ENCODE assay signal across 9 cellular contexts in the genomic region with DNA sequence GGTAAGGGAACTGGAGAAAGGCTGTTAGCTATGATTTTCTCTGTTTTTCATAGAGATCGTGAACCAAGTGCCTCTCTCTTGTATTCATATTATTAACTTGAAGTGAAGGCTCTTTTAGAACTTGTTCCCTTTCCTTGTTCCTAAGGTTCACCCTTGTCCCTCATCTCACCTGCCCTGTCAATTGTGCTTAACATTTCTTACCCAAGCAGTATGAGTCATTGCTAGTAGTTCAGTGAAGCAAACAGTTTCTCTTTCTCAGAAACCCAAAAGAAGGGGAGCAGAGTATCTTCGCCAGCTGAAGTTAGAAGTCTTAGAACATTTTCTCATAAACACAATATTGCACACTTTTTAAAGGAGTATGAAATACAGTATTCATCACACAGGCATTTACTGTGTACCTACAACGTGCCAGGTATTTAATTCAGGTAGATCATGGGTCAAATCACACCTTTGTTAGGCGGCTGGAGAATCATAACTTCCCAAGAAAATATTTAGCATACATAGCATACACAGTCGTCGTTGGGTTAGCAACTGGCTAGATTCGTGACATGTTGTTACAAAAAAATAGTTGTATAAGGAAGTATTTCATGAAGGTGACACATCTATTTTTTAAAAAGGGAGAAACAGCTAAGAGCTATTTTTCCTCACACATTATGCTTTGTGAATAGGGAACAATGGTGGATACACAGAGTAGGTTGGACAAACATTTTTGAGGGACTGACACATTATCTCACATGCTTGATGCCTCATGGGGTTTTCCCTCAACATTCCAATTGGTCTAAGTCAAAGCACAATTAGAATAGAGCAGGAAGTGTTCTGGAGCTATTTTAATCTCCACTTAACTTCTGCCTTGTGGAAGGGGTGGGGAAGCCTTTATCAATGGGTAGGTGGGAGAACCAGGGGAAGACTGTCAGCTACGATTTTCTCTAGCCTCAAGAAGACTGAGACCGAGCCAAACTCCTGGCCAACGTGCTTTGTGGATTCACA. TPM values are rescaled to one million over a fixed set of nuclear protein-coding genes. Genes with fewer than 3 reads are reported as not detected.
DNase-seq lines count a peak whose midpoint lies in the region; ATAC-seq and TF ChIP-seq lines count a peak whose summit lies in the region.
"Had no signal": no experiment of that assay in that cellular context is flagged by ENCODE, and none has a peak within 500 bp of the region (broad histone marks: within the 10 kb centered on the region; RNA-seq: fewer than 3 reads in every experiment).

No MANE protein-coding gene starts in this region.

- peaks cover 34% of the 10 kb centered on the region for H3K4me1 ChIP-seq in HUES48 (ENCODE audit: control insufficient read depth, insufficient read depth, low read length)
- no peaks in the 10 kb centered on the region for H3K4me1 ChIP-seq in body of pancreas

- H3K27me3 Mint-ChIP-seq in memory B cell: no peaks in the 10 kb centered on the region

- DNase-seq in GM10266 (ENCODE audit: extremely low spot score): peak; percentile 20
- DNase-seq in body of pancreas: peak in 1 of 4 donors; percentile 8
- peak in 1 of 2 donors; percentile 28 for DNase-seq in memory B cell (ENCODE audit: low spot score in 2 of 2)
- DNase-seq in stimulated activated CD8-positive, alpha-beta memory T cell treated with anti-CD3 and anti-CD28 coated beads, Interleukin-4, amount 100 ng/mL, for 48 hours: no peak
- no peak for DNase-seq in inferior parietal cortex (ENCODE audit: extremely low spot score)
- no peak for DNase-seq in GOT3 (lab: John Stamatoyannopoulos, UW)

- no peaks in the 10 kb centered on the region for H3K9me3 ChIP-seq in HUES48 (ENCODE audit: control insufficient read depth, insufficient read depth, low read length)
- no peaks in the 10 kb centered on the region for H3K9me3 ChIP-seq in body of pancreas

- peak overlapping the region; percentile 93 for H3K27ac ChIP-seq in HUES48 (ENCODE audit: low read depth, low read length)
- H3K27ac ChIP-seq in body of pancreas: peak overlapping the region in 3 of 4 donors; percentile 42 to 76 (median 70)

- peak overlapping the region; percentile 99 for H3K27ac Mint-ChIP-seq in memory B cell

- peaks cover 54% of the 10 kb centered on the region for H3K4me1 Mint-ChIP-seq in memory B cell

- H3K9ac ChIP-seq in HUES48 (ENCODE audit: low read depth, low read length): peak overlapping the region; percentile 44; the same call in 1 of the 2 replicates

- peak in 2 of 3 donors; percentile 30 to 71 for TF ChIP-seq POLR2A in body of pancreas (IDR thresholded peaks at IDR 0.05)

- WGBS in body of pancreas, 2 donors: 41 to 42% methylated on average over 10 of the region's 10 CpGs

- peaks cover 3% of the 10 kb centered on the region for H3K36me3 Mint-ChIP-seq in memory B cell
- H3K36me3 Mint-ChIP-seq: activated naive CD4-positive, alpha-beta T cell treated with anti-CD3 and anti-CD28 coated beads, Interleukin-2, amount 50 U/mL, for 72 hours had no signal

- H3K27me3 ChIP-seq in HUES48 (ENCODE audit: control insufficient read depth, insufficient read depth, low read length): no peaks in the 10 kb centered on the region
- no peaks in the 10 kb centered on the region for H3K27me3 ChIP-seq in body of pancreas

- peak overlapping the region; percentile 86 for H3K4me3 Mint-ChIP-seq in memory B cell

- ATAC-seq in GM21723 (IDR thresholded peaks at IDR 0.05; ENCODE audit: unreplicated experiment) (peak; percentile 93), body of pancreas (peak; percentile 95), memory B cell (ENCODE audit: low read depth) (peak; percentile 78)

- H3K4me3 ChIP-seq in HUES48 (ENCODE audit: low read depth, low read length) (peak overlapping the region; percentile 8; the same call in 1 of the 2 replicates), body of pancreas (no peak overlapping the region)

- TF ChIP-seq CTCF in GM10266 (IDR thresholded peaks at IDR 0.05; ENCODE audit: control insufficient read depth, insufficient read depth, low read depth, missing control alignments) (no peak), body of pancreas (IDR thresholded peaks at IDR 0.05) (no peak)

- intact Hi-C loops in body of pancreas (cut with DNase I): no loop called here

- H3K9me3 Mint-ChIP-seq in memory B cell: no peaks in the 10 kb centered on the region

- H3K36me3 ChIP-seq in HUES48 (ENCODE audit: control insufficient read depth, insufficient read depth, low read length): no peaks in the 10 kb centered on the region
- H3K36me3 ChIP-seq in body of pancreas (replicated peaks in 1 of 2; ENCODE audit: insufficient read depth in 1 of 2, low read depth in 2 of 2): no peaks in the 10 kb centered on the region

RNA-seq across cellular contexts. Expression of a gene that starts 13.2 kb away (rescaled TPM):
- 10 to 100 TPM in 1 of 2 donors, 1 to 10 TPM in 1; 4.9 to 12.9 TPM for total RNA-seq in body of pancreas
